Comparison of ENCODE assay signal across 1 cellular context in the genomic region with DNA sequence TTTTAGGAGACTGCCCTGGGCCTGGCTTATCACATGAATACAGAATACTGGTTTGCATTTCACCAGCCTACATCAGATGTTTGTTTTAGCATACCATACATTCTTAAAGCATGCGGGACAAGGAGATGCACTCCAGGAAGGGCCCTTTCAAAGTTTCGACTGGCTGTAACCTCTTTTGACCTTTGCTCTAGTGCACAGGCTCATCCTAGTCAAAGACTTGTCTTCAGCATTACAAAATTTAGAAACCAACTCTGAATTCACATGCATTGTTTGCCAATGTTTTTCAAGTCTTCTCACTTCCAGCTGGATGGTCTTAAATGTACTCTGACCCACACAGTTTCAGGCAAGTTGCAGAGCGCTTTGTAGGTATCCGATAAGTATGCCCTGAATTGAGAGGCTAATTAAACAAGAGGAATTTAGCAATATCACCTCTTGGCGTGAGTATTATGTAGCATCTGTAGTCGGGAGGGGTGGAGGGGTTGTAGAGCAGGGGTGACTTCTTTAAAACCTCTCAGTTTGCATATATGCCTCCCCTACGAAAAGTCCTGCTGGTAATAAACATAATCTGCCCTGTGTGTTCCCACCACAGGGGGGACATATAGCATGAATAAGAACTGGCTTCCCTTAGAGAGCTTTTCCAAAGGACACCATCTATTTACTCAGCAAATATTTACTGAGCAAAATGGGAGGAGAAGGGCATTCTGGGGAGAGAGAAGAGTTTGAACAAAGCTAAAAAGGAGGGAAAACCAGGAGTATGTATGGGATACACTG.
TF ChIP-seq lines count a peak whose summit lies in the region.

No MANE protein-coding gene starts in this region.

TF ChIP-seq in A549, 52 proteins besides CTCF, POLR2A, EP300 and RAD21 (continued from another document):
- TF ChIP-seq RCOR1 (IDR thresholded peaks at IDR 0.05; ENCODE audit: low read depth, low read length) (no peak), BHLHE40 (IDR thresholded peaks at IDR 0.05; ENCODE audit: low read depth, low read length) (no peak), EHMT2 (IDR thresholded peaks at IDR 0.05; ENCODE audit: low read depth) (no peak), GATA3 (IDR thresholded peaks at IDR 0.05; ENCODE audit: borderline replicate concordance) (peak; percentile 79), HEYL (CRISPR knock-in tag; IDR thresholded peaks at IDR 0.05) (no peak), ZSCAN20 (CRISPR knock-in tag; IDR thresholded peaks at IDR 0.05) (no peak), NR3C1 (IDR thresholded peaks at IDR 0.05) (no peak), HOXB5 (CRISPR knock-in tag; IDR thresholded peaks at IDR 0.05) (no peak), CBX2 (IDR thresholded peaks at IDR 0.05; ENCODE audit: borderline replicate concordance, low read depth) (no peak), CHD2 (IDR thresholded peaks at IDR 0.05; ENCODE audit: low read length, partially characterized antibody) (no peak), FOSB (CRISPR knock-in tag; IDR thresholded peaks at IDR 0.05) (no peak), RARB (CRISPR knock-in tag; IDR thresholded peaks at IDR 0.05) (no peak), KDM1A (IDR thresholded peaks at IDR 0.05; ENCODE audit: low read depth) (no peak), CHD4 (IDR thresholded peaks at IDR 0.05; ENCODE audit: borderline replicate concordance) (no peak), CEBPB (IDR thresholded peaks at IDR 0.05) (peak; percentile 43 to 48; a peak in 3 of 4 replicates), MAZ (IDR thresholded peaks at IDR 0.05; ENCODE audit: borderline replicate concordance, low read depth, low read length) (no peak), SREBF2 (IDR thresholded peaks at IDR 0.05) (no peak), HOXB13 (CRISPR knock-in tag; IDR thresholded peaks at IDR 0.05; ENCODE audit: low read depth) (no peak), SMC3 (IDR thresholded peaks at IDR 0.05) (peak; percentile 30), HOXA7 (CRISPR knock-in tag; IDR thresholded peaks at IDR 0.05) (no peak), FOSL2 (IDR thresholded peaks at IDR 0.05) (no peak), FOSL2 (CRISPR knock-in tag; IDR thresholded peaks at IDR 0.05) (peak; percentile 38), NFE2L2 (conservative IDR thresholded peaks at IDR 0.05; ENCODE audit: low read length) (no peak), JUNB (IDR thresholded peaks at IDR 0.05) (peak; percentile 47), ZNF302 (CRISPR knock-in tag; IDR thresholded peaks at IDR 0.05) (no peak), MAFK (IDR thresholded peaks at IDR 0.05; ENCODE audit: partially characterized antibody) (no peak), TP53 (CRISPR knock-in tag; IDR thresholded peaks at IDR 0.05) (no peak), KDM5A (IDR thresholded peaks at IDR 0.05) (no peak), HDAC2 (IDR thresholded peaks at IDR 0.05) (no peak), EHF (CRISPR knock-in tag; IDR thresholded peaks at IDR 0.05) (no peak), ZC3H11A (IDR thresholded peaks at IDR 0.05) (no peak)
- TF ChIP-seq, protein P1, sequence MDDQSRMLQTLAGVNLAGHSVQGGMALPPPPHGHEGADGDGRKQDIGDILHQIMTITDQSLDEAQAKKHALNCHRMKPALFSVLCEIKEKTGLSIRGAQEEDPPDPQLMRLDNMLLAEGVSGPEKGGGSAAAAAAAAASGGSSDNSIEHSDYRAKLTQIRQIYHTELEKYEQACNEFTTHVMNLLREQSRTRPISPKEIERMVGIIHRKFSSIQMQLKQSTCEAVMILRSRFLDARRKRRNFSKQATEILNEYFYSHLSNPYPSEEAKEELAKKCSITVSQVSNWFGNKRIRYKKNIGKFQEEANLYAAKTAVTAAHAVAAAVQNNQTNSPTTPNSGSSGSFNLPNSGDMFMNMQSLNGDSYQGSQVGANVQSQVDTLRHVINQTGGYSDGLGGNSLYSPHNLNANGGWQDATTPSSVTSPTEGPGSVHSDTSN (IDR thresholded peaks at IDR 0.05), result peak; percentile 50; the same call in 1 of the 2 replicates
- TF ChIP-seq, protein P2, sequence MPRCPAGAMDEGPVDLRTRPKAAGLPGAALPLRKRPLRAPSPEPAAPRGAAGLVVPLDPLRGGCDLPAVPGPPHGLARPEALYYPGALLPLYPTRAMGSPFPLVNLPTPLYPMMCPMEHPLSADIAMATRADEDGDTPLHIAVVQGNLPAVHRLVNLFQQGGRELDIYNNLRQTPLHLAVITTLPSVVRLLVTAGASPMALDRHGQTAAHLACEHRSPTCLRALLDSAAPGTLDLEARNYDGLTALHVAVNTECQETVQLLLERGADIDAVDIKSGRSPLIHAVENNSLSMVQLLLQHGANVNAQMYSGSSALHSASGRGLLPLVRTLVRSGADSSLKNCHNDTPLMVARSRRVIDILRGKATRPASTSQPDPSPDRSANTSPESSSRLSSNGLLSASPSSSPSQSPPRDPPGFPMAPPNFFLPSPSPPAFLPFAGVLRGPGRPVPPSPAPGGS (IDR thresholded peaks at IDR 0.05), result no peak
- TF ChIP-seq, protein P3, sequence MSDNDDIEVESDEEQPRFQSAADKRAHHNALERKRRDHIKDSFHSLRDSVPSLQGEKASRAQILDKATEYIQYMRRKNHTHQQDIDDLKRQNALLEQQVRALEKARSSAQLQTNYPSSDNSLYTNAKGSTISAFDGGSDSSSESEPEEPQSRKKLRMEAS (IDR thresholded peaks at IDR 0.05), result peak; percentile 62
- TF ChIP-seq, protein P4, sequence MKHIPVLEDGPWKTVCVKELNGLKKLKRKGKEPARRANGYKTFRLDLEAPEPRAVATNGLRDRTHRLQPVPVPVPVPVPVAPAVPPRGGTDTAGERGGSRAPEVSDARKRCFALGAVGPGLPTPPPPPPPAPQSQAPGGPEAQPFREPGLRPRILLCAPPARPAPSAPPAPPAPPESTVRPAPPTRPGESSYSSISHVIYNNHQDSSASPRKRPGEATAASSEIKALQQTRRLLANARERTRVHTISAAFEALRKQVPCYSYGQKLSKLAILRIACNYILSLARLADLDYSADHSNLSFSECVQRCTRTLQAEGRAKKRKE (CRISPR knock-in tag; IDR thresholded peaks at IDR 0.05; ENCODE audit: low read depth), result no peak
- TF ChIP-seq, protein P5, sequence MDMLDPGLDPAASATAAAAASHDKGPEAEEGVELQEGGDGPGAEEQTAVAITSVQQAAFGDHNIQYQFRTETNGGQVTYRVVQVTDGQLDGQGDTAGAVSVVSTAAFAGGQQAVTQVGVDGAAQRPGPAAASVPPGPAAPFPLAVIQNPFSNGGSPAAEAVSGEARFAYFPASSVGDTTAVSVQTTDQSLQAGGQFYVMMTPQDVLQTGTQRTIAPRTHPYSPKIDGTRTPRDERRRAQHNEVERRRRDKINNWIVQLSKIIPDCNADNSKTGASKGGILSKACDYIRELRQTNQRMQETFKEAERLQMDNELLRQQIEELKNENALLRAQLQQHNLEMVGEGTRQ (IDR thresholded peaks at IDR 0.05), result no peak
- TF ChIP-seq, protein P6, sequence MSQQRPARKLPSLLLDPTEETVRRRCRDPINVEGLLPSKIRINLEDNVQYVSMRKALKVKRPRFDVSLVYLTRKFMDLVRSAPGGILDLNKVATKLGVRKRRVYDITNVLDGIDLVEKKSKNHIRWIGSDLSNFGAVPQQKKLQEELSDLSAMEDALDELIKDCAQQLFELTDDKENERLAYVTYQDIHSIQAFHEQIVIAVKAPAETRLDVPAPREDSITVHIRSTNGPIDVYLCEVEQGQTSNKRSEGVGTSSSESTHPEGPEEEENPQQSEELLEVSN (IDR thresholded peaks at IDR 0.05; ENCODE audit: borderline replicate concordance, low read depth), result peak; percentile 85; the same call in 1 of the 2 replicates
- TF ChIP-seq, protein P7, sequence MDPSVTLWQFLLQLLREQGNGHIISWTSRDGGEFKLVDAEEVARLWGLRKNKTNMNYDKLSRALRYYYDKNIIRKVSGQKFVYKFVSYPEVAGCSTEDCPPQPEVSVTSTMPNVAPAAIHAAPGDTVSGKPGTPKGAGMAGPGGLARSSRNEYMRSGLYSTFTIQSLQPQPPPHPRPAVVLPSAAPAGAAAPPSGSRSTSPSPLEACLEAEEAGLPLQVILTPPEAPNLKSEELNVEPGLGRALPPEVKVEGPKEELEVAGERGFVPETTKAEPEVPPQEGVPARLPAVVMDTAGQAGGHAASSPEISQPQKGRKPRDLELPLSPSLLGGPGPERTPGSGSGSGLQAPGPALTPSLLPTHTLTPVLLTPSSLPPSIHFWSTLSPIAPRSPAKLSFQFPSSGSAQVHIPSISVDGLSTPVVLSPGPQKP (IDR thresholded peaks at IDR 0.05; ENCODE audit: low read depth, low read length), result no peak
- TF ChIP-seq, protein P8, sequence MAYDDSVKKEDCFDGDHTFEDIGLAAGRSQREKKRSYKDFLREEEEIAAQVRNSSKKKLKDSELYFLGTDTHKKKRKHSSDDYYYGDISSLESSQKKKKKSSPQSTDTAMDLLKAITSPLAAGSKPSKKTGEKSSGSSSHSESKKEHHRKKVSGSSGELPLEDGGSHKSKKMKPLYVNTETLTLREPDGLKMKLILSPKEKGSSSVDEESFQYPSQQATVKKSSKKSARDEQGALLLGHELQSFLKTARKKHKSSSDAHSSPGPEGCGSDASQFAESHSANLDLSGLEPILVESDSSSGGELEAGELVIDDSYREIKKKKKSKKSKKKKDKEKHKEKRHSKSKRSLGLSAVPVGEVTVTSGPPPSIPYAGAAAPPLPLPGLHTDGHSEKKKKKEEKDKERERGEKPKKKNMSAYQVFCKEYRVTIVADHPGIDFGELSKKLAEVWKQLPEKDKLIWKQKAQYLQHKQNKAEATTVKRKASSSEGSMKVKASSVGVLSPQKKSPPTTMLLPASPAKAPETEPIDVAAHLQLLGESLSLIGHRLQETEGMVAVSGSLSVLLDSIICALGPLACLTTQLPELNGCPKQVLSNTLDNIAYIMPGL (CRISPR knock-in tag; IDR thresholded peaks at IDR 0.05; ENCODE audit: borderline replicate concordance), result no peak
